16 cellular contexts compared by ENCODE assay signal in genomic region chr4:94532016-94532789, GRCh38.
DNase-seq lines count a peak whose midpoint lies in the region; ATAC-seq and TF ChIP-seq lines count a peak whose summit lies in the region.
"Had no signal": no experiment of that assay in that cellular context is flagged by ENCODE, and none has a peak within 500 bp of the region (broad histone marks: within the 10 kb centered on the region; RNA-seq: fewer than 3 reads in every experiment).

No MANE protein-coding gene starts in this region.

- intact Hi-C loops in colonic mucosa (cut with DNase I) = no loop called here
- intact Hi-C loops in left colon (cut with DNase I, micrococcal nuclease) = no loop called here

- DNase-seq in AG09309 (ENCODE audit: low read depth) (peak; percentile 63), NCI-H226 (peak; percentile 88), colonic mucosa (peak; percentile 31), left colon (peak; percentile 29 to 37), NCI-H526 (lab: John Stamatoyannopoulos, UW) (no peak), NCI-H2081 treated with DMSO at 0.1 percent for 48 hours (lab: John Stamatoyannopoulos, UW) (no peak)
- DNase-seq: activated CD4-positive, alpha-beta T cell treated with anti-CD3 and anti-CD28 coated beads for 36 hours; activated T-cell treated with anti-CD3 and anti-CD28 coated beads, Interleukin-2, amount 50 U/mL, for 72 hours; AML-193; DMS53; NCI-H2081; stimulated activated CD4-positive, alpha-beta T cell treated with anti-CD3 and anti-CD28 coated beads, Interleukin-4, amount 100 ng/mL, for 24 hours; stimulated activated naive B cell treated with anti-CD40 and anti-IgM and Interleukin-4, amounts not matched to agents 10 μg/mL and 1 μg/mL and 100 μg/mL, for 72 hours had no signal

- ATAC-seq in left colon (peak; percentile 68), GM19351 (IDR thresholded peaks at IDR 0.05; ENCODE audit: unreplicated experiment) (no peak), GM19467 (IDR thresholded peaks at IDR 0.05; ENCODE audit: unreplicated experiment) (no peak)
- ATAC-seq: activated CD4-positive, alpha-beta T cell treated with anti-CD3 and anti-CD28 coated beads for 36 hours; activated T-cell treated with anti-CD3 and anti-CD28 coated beads, Interleukin-2, amount 50 U/mL, for 72 hours; stimulated activated naive B cell treated with anti-CD40 and anti-IgM and Interleukin-4, amounts not matched to agents 10 μg/mL and 1 μg/mL and 100 μg/mL, for 72 hours had no signal

- H3K9me3 ChIP-seq in colonic mucosa = no peaks in the 10 kb centered on the region

- H3K27ac ChIP-seq in colonic mucosa = no peak overlapping the region
- H3K27ac ChIP-seq: KMS-11 had no signal

- TF ChIP-seq CTCF in AG09309 (IDR thresholded peaks at IDR 0.05; ENCODE audit: control insufficient read depth, insufficient read depth, low read depth, low read length, missing control alignments) (no peak), colonic mucosa (IDR thresholded peaks at IDR 0.05) (no peak)

- H3K4me3 ChIP-seq in AG09309 (ENCODE audit: control insufficient read depth, low read depth, low read length) (no peak overlapping the region), colonic mucosa (no peak overlapping the region)

- H3K4me1 ChIP-seq in colonic mucosa = no peaks in the 10 kb centered on the region

- no peaks in the 10 kb centered on the region for H3K27me3 ChIP-seq in colonic mucosa

- no peak overlapping the region for H3K9ac ChIP-seq in colonic mucosa (ENCODE audit: low read depth in 2 of 2, low read length in 2 of 2)
- H3K9ac ChIP-seq: KMS-11 had no signal

- no peaks in the 10 kb centered on the region for H3K36me3 ChIP-seq in colonic mucosa

Comparison
In these comparisons a context has a peak if more than half of its experiments do, and no peak if none do; other contexts are left out.
1. DNase-seq: peak in AG09309 (single experiment), NCI-H226 (single experiment), colonic mucosa (single experiment) and left colon (2 of 2); none in NCI-H526 (0 of 2) and NCI-H2081 treated with DMSO at 0.1 percent for 48 hours (single experiment).